In genomic region chr11:77604281-77604680, GRCh38 we compare ENCODE assay signal across 27 cellular contexts. TPM values are rescaled to one million over a fixed set of nuclear protein-coding genes. Genes with fewer than 3 reads are reported as not detected.
"Had no signal": no experiment of that assay in that cellular context is flagged by ENCODE, and none has a peak within 500 bp of the region (broad histone marks: within the 10 kb centered on the region; RNA-seq: fewer than 3 reads in every experiment).

No MANE protein-coding gene starts in this region.

- H3K27ac ChIP-seq: coronary artery, epithelial cell of prostate, esophagus squamous epithelium, gastrocnemius medialis, heart right ventricle, left lung, lower lobe of right lung had no signal

- H3K4me1 ChIP-seq: left lung, lower lobe of right lung had no signal

- ATAC-seq: esophagus mucosa, gastrocnemius medialis, heart right ventricle, left cardiac atrium, left lung, left ventricle myocardium superior, lower lobe of right lung, mucosa of descending colon had no signal

- H3K9me3 ChIP-seq: esophagus squamous epithelium, gastrocnemius medialis, heart right ventricle, left lung, lower lobe of right lung, mucosa of descending colon had no signal

- H3K27me3 ChIP-seq: dorsolateral prefrontal cortex, esophagus squamous epithelium, gastrocnemius medialis, heart right ventricle, left lung had no signal

- FAIRE-seq: colon, endothelial cell of umbilical vein, islet of Langerhans, keratinocyte had no signal

- DNase-seq: dermis blood vessel endothelial cell; dorsolateral prefrontal cortex; effector CD4-positive, alpha-beta T cell; effector memory CD4-positive, alpha-beta T cell; erythroblast; esophagus squamous epithelium; foreskin fibroblast; foreskin melanocyte; gastrocnemius medialis; glutamatergic neuron; head of caudate nucleus; heart right ventricle; hippocampal formation; left cardiac atrium; left lung; left ventricle myocardium superior; lower lobe of right lung; mesenchymal stem cell; mucosa of descending colon; naive B cell had no signal

- H3K4me3 ChIP-seq: coronary artery, dorsolateral prefrontal cortex, esophagus squamous epithelium, gastrocnemius medialis, heart right ventricle, left lung, lower lobe of right lung, mucosa of descending colon had no signal

RNA-seq across cellular contexts. Expression of gene AQP11, which starts 14.5 kb away (rescaled TPM):
- total RNA-seq: esophagus mucosa had no signal
